In genomic region chr18:712401-713134, GRCh38 we compare ENCODE assay signal across 1 cellular context.
TF ChIP-seq lines count a peak whose summit lies in the region.

Gene ENOSF1 (minus strand): TSS chr18:712630. CDS start chr18:712587, 43 bp downstream.

TF ChIP-seq in HepG2, 621 proteins besides CTCF, POLR2A, EP300 and RAD21 (continued from another document and continues in another):
- peak; percentile 95 for TF ChIP-seq ZHX2 (IDR thresholded peaks at IDR 0.05; ENCODE audit: low read depth)
- no peak for TF ChIP-seq ZHX2 (CRISPR knock-in tag; IDR thresholded peaks at IDR 0.05; ENCODE audit: borderline replicate concordance)
- no peak for TF ChIP-seq PCBP1 (IDR thresholded peaks at IDR 0.05; ENCODE audit: borderline replicate concordance, low read depth, low read length)
- no peak for TF ChIP-seq ZNF883 (CRISPR knock-in tag; IDR thresholded peaks at IDR 0.05; ENCODE audit: not compliant biosample characterization)
- no peak for TF ChIP-seq ZNF207 (IDR thresholded peaks at IDR 0.05; ENCODE audit: borderline replicate concordance)
- no peak for TF ChIP-seq FLYWCH1 (CRISPR knock-in tag; IDR thresholded peaks at IDR 0.05)
- TF ChIP-seq TSC22D2 (CRISPR knock-in tag; IDR thresholded peaks at IDR 0.05; ENCODE audit: borderline replicate concordance) = no peak
- TF ChIP-seq ZNF558 (CRISPR knock-in tag; IDR thresholded peaks at IDR 0.05; ENCODE audit: borderline replicate concordance) = no peak; the same call in 1 of the 2 replicates
- TF ChIP-seq ZSCAN25 (CRISPR knock-in tag; IDR thresholded peaks at IDR 0.05) = no peak; the same call in 1 of the 2 replicates
- TF ChIP-seq MYPOP (CRISPR knock-in tag; IDR thresholded peaks at IDR 0.05) = peak; percentile 77; the same call in 1 of the 2 replicates
- no peak for TF ChIP-seq ZNF773 (CRISPR knock-in tag; IDR thresholded peaks at IDR 0.05; ENCODE audit: borderline replicate concordance)
- no peak for TF ChIP-seq KAT7 (CRISPR knock-in tag; IDR thresholded peaks at IDR 0.05; ENCODE audit: borderline replicate concordance)
- TF ChIP-seq SP140L (CRISPR knock-in tag; IDR thresholded peaks at IDR 0.05; ENCODE audit: borderline replicate concordance) = no peak
- TF ChIP-seq ZFYVE20 (CRISPR knock-in tag; IDR thresholded peaks at IDR 0.05; ENCODE audit: borderline replicate concordance, low read depth) = no peak
- TF ChIP-seq CENPX (CRISPR knock-in tag; IDR thresholded peaks at IDR 0.05) = no peak
- peak; percentile 51 for TF ChIP-seq NFYB (CRISPR knock-in tag; IDR thresholded peaks at IDR 0.05)
- TF ChIP-seq ZNF18 (CRISPR knock-in tag; IDR thresholded peaks at IDR 0.05; ENCODE audit: insufficient replicate concordance) = no peak
- no peak for TF ChIP-seq ZNF251 (CRISPR knock-in tag; IDR thresholded peaks at IDR 0.05)
- 0 out of 2 replicates have a peak, but pooled peaks have one; percentile 14 for TF ChIP-seq ELF3 (CRISPR knock-in tag; IDR thresholded peaks at IDR 0.05)
- no peak for TF ChIP-seq ARNTL (CRISPR knock-in tag; IDR thresholded peaks at IDR 0.05)
- TF ChIP-seq, protein P1, sequence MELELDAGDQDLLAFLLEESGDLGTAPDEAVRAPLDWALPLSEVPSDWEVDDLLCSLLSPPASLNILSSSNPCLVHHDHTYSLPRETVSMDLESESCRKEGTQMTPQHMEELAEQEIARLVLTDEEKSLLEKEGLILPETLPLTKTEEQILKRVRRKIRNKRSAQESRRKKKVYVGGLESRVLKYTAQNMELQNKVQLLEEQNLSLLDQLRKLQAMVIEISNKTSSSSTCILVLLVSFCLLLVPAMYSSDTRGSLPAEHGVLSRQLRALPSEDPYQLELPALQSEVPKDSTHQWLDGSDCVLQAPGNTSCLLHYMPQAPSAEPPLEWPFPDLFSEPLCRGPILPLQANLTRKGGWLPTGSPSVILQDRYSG (CRISPR knock-in tag; IDR thresholded peaks at IDR 0.05) = no peak
- no peak for TF ChIP-seq HOXA7 (CRISPR knock-in tag; IDR thresholded peaks at IDR 0.05)
- TF ChIP-seq, protein P2, sequence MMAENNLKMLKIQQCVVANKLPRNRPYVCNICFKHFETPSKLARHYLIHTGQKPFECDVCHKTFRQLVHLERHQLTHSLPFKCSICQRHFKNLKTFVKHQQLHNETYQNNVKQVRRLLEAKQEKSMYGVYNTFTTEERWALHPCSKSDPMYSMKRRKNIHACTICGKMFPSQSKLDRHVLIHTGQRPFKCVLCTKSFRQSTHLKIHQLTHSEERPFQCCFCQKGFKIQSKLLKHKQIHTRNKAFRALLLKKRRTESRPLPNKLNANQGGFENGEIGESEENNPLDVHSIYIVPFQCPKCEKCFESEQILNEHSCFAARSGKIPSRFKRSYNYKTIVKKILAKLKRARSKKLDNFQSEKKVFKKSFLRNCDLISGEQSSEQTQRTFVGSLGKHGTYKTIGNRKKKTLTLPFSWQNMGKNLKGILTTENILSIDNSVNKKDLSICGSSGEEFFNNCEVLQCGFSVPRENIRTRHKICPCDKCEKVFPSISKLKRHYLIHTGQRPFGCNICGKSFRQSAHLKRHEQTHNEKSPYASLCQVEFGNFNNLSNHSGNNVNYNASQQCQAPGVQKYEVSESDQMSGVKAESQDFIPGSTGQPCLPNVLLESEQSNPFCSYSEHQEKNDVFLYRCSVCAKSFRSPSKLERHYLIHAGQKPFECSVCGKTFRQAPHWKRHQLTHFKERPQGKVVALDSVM (CRISPR knock-in tag; IDR thresholded peaks at IDR 0.05) = peak; percentile 39; the same call in 1 of the 2 replicates
- no peak for TF ChIP-seq ZNF292 (CRISPR knock-in tag; IDR thresholded peaks at IDR 0.05; ENCODE audit: borderline replicate concordance, low read depth)
- TF ChIP-seq ZNF136 (CRISPR knock-in tag; IDR thresholded peaks at IDR 0.05; ENCODE audit: low read depth) = no peak
- TF ChIP-seq CHD4 (IDR thresholded peaks at IDR 0.05; ENCODE audit: borderline replicate concordance, low read length) = no peak
- TF ChIP-seq TRAFD1 (CRISPR knock-in tag; IDR thresholded peaks at IDR 0.05; ENCODE audit: borderline replicate concordance) = no peak; the same call in 1 of the 2 replicates
- TF ChIP-seq, protein P3, sequence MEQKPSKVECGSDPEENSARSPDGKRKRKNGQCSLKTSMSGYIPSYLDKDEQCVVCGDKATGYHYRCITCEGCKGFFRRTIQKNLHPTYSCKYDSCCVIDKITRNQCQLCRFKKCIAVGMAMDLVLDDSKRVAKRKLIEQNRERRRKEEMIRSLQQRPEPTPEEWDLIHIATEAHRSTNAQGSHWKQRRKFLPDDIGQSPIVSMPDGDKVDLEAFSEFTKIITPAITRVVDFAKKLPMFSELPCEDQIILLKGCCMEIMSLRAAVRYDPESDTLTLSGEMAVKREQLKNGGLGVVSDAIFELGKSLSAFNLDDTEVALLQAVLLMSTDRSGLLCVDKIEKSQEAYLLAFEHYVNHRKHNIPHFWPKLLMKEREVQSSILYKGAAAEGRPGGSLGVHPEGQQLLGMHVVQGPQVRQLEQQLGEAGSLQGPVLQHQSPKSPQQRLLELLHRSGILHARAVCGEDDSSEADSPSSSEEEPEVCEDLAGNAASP (CRISPR knock-in tag; IDR thresholded peaks at IDR 0.05; ENCODE audit: borderline replicate concordance) = peak; percentile 91; the same call in 1 of the 2 replicates
- TF ChIP-seq ZBTB25 (CRISPR knock-in tag; IDR thresholded peaks at IDR 0.05) = peak; percentile 87; the same call in 1 of the 2 replicates
- no peak for TF ChIP-seq HMG20B (CRISPR knock-in tag; conservative IDR thresholded peaks at IDR 0.05)
- no peak; the same call in 1 of the 2 replicates for TF ChIP-seq ZFP36L1 (CRISPR knock-in tag; IDR thresholded peaks at IDR 0.05)
- no peak for TF ChIP-seq TRIM24 (CRISPR knock-in tag; IDR thresholded peaks at IDR 0.05)
- no peak for TF ChIP-seq ZNF296 (CRISPR knock-in tag; conservative IDR thresholded peaks at IDR 0.05)
- TF ChIP-seq KDM3A (CRISPR knock-in tag; IDR thresholded peaks at IDR 0.05; ENCODE audit: low read depth) = 0 out of 2 replicates have a peak, but pooled peaks have one; percentile 25
- peak; percentile 47; the same call in 1 of the 2 replicates for TF ChIP-seq ZNF777 (CRISPR knock-in tag; IDR thresholded peaks at IDR 0.05)
- no peak for TF ChIP-seq ZFP90 (CRISPR knock-in tag; IDR thresholded peaks at IDR 0.05; ENCODE audit: borderline replicate concordance)
- TF ChIP-seq, protein P4, sequence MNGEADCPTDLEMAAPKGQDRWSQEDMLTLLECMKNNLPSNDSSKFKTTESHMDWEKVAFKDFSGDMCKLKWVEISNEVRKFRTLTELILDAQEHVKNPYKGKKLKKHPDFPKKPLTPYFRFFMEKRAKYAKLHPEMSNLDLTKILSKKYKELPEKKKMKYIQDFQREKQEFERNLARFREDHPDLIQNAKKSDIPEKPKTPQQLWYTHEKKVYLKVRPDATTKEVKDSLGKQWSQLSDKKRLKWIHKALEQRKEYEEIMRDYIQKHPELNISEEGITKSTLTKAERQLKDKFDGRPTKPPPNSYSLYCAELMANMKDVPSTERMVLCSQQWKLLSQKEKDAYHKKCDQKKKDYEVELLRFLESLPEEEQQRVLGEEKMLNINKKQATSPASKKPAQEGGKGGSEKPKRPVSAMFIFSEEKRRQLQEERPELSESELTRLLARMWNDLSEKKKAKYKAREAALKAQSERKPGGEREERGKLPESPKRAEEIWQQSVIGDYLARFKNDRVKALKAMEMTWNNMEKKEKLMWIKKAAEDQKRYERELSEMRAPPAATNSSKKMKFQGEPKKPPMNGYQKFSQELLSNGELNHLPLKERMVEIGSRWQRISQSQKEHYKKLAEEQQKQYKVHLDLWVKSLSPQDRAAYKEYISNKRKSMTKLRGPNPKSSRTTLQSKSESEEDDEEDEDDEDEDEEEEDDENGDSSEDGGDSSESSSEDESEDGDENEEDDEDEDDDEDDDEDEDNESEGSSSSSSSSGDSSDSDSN (CRISPR knock-in tag; IDR thresholded peaks at IDR 0.05) = peak; percentile 90
- TF ChIP-seq TEAD2 (CRISPR knock-in tag; IDR thresholded peaks at IDR 0.05) = no peak
- TF ChIP-seq ZNF513 (CRISPR knock-in tag; conservative IDR thresholded peaks at IDR 0.05) = no peak
- TF ChIP-seq IRX3 (CRISPR knock-in tag; IDR thresholded peaks at IDR 0.05; ENCODE audit: borderline replicate concordance, low read depth) = no peak; the same call in 1 of the 2 replicates
